Comparison of ENCODE assay signal across 10 cellular contexts in the genomic region with DNA sequence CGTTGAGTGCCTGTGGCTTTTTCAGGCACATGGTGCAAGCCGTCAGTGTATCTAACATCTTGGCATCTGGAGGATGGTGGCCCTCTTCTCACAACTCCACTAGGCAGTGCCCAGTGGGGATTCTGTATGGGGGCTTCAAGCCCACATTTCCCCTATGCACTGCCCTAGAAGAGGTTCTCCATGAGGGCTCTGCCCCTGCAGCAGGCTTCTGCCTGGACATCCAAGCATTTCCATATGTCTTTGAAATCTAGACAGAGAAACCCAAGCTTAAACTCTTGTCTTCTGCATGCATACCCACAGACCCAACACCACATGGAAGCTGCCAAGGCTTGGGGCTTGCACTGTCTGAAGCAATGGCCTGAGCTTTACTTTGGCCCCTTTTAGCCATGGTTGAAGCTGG.
"Had no signal": no experiment of that assay in that cellular context is flagged by ENCODE, and none has a peak within 500 bp of the region (broad histone marks: within the 10 kb centered on the region; RNA-seq: fewer than 3 reads in every experiment).

No MANE protein-coding gene starts in this region.

- H3K4me1 ChIP-seq: HAP-1 had no signal

- H3K9ac ChIP-seq: GM23248 had no signal

- FAIRE-seq: H1 had no signal

- DNase-seq: GM23248, GOT3, H7, H9, HCEC 1CT, HFFc6 had no signal

- H3K36me3 ChIP-seq: HAP-1 had no signal

- H3K4me3 Mint-ChIP-seq: GM23338, H9, HFFc6 had no signal

- H3K4me3 ChIP-seq: GM23248, GM23338, HAP-1 had no signal

- H3K27ac Mint-ChIP-seq: GM23338, H9, HFFc6 had no signal

- H3K27ac ChIP-seq: GM23248 had no signal

- ATAC-seq: GM23338, HCT116 had no signal

- H3K4me1 Mint-ChIP-seq: GM23338 had no signal

- H3K4me2 ChIP-seq: GM23338 had no signal

- H2AFZ ChIP-seq: GM23248, GM23338 had no signal
